ENCODE assay signal across 19 cellular contexts in the genomic region with DNA sequence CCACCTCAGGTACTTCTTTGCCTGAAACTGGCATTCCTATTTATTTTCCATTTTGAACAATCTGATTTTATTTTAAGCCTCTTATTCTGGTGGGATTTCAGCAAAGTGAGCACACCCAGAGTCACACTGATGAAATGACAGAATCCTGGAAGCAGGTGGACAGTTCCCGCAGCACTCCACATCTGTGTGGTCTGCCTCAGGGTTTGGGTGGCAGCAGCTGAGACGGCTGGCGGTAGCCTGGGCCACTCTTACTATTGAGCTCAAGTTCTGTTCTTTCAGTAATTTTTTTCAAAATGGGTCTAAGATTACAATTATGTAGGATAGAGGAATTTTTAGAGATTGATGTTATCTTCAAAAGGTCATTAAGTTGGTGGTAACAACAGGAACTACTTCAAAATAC. TPM values are rescaled to one million over a fixed set of nuclear protein-coding genes. Genes with fewer than 3 reads are reported as not detected.
A peak's percentile ranks its signal among the peaks of the same experiment; 100 is the strongest.
DNase-seq lines count a peak whose midpoint lies in the region; ATAC-seq lines count a peak whose summit lies in the region.
"Had no signal": no experiment of that assay in that cellular context is flagged by ENCODE, and none has a peak within 500 bp of the region (broad histone marks: within the 10 kb centered on the region; RNA-seq: fewer than 3 reads in every experiment).

No MANE protein-coding gene starts in this region.

- POLR2A ChIA-PET in activated CD4-positive, alpha-beta T cell treated with anti-CD3 and anti-CD28 coated beads, Interleukin-2, amount 10 ng/mL, durations not matched to agents 7 days and 5 days (lab: Charles Lee) = interaction anchor here (0.6 kb wide), 1 partner anchor 47 kb away, joined by 6 read pairs; no protein-coding TSS in a partner anchor

- CTCF ChIA-PET in activated CD4-positive, alpha-beta T cell treated with anti-CD3 and anti-CD28 coated beads, Interleukin-2, amount 10 ng/mL, durations not matched to agents 7 days and 5 days (lab: Charles Lee) = no interaction called here

- peak overlapping the region; percentile 41 for H3K27ac Mint-ChIP-seq in activated CD4-positive, alpha-beta T cell treated with anti-CD3 and anti-CD28 coated beads, Interleukin-2, amount 10 ng/mL, durations not matched to agents 7 days and 5 days
- H3K27ac Mint-ChIP-seq: B cell had no signal

- ATAC-seq in left ventricle myocardium superior (no peak), HG03135 (IDR thresholded peaks at IDR 0.05; ENCODE audit: unreplicated experiment) (no peak)

- H3K4me1 Mint-ChIP-seq in activated CD4-positive, alpha-beta T cell treated with anti-CD3 and anti-CD28 coated beads, Interleukin-2, amount 10 ng/mL, durations not matched to agents 7 days and 5 days = peaks cover 9% of the 10 kb centered on the region
- H3K4me1 Mint-ChIP-seq: B cell had no signal

- no peak overlapping the region for H3K4me3 Mint-ChIP-seq in activated CD4-positive, alpha-beta T cell treated with anti-CD3 and anti-CD28 coated beads, Interleukin-2, amount 10 ng/mL, durations not matched to agents 7 days and 5 days
- H3K4me3 Mint-ChIP-seq: B cell, IgD-negative memory B cell had no signal

- no peaks in the 10 kb centered on the region for H3K9me3 Mint-ChIP-seq in activated CD4-positive, alpha-beta T cell treated with anti-CD3 and anti-CD28 coated beads, Interleukin-2, amount 10 ng/mL, durations not matched to agents 7 days and 5 days
- H3K9me3 Mint-ChIP-seq: IgD-negative memory B cell had no signal

- H3K27me3 Mint-ChIP-seq in activated CD4-positive, alpha-beta T cell treated with anti-CD3 and anti-CD28 coated beads, Interleukin-2, amount 10 ng/mL, durations not matched to agents 7 days and 5 days = no peaks in the 10 kb centered on the region
- H3K27me3 Mint-ChIP-seq: B cell, IgD-negative memory B cell had no signal

- intact Hi-C loops in cardiac septum (cut with DNase I) = no loop called here
- intact Hi-C loops in left ventricle myocardium superior (cut with micrococcal nuclease) = no loop called here

- peaks cover 88% of the 10 kb centered on the region for H3K36me3 Mint-ChIP-seq in activated CD4-positive, alpha-beta T cell treated with anti-CD3 and anti-CD28 coated beads, Interleukin-2, amount 10 ng/mL, durations not matched to agents 7 days and 5 days (ENCODE audit: low read depth)

- no peak for DNase-seq in activated CD4-positive, alpha-beta T cell treated with anti-CD3 and anti-CD28 coated beads, Interleukin-2, amount 10 ng/mL, durations not matched to agents 7 days and 5 days
- no peak for DNase-seq in activated CD4-positive, alpha-beta T cell treated with anti-CD3 and anti-CD28 coated beads, Interleukin-2, amount 50 U/mL, for 48 hours
- DNase-seq in cardiac septum (ENCODE audit: low spot score) (peak; percentile 17), left ventricle myocardium superior (no peak), myocyte (ENCODE audit: low read depth) (peak; percentile 40), DMS114 treated with DMSO at 0.1 percent for 48 hours (lab: John Stamatoyannopoulos, UW; ENCODE audit: unreplicated experiment) (no peak)
- DNase-seq: DMS 273 treated with DMSO at 0.1 percent for 48 hours, GDM1, GM23248, HCEC 1CT, Karpas-422, NCI-H1105, NCI-H2081, NCI-H510A, NCI-H748 treated with DMSO at 0.1 percent for 48 hours, Right ventricle myocardium superior had no signal

RNA-seq across cellular contexts. Expression of gene ENDOV, which starts 32.5 kb away (rescaled TPM):
- total RNA-seq in activated CD4-positive, alpha-beta T cell treated with anti-CD3 and anti-CD28 coated beads, Interleukin-2, amount 10 ng/mL, durations not matched to agents 7 days and 5 days = 10 to 100 TPM; 16.6 to 17.1 TPM
- 12.8 TPM for total RNA-seq in cardiac septum
- total RNA-seq in left ventricle myocardium superior = 9.1 TPM
- 10.4 and 11.6 TPM in 2 replicates for total RNA-seq in myocyte
- polyA plus RNA-seq in myocyte (2012) = 26.3 TPM

Comparison
In these comparisons a context has a peak if more than half of its experiments do, and no peak if none do; other contexts are left out.
1. DNase-seq: peak in cardiac septum (single experiment) and myocyte (single experiment); none in activated CD4-positive, alpha-beta T cell treated with anti-CD3 and anti-CD28 coated beads, Interleukin-2, amount 10 ng/mL, durations not matched to agents 7 days and 5 days (single experiment), activated CD4-positive, alpha-beta T cell treated with anti-CD3 and anti-CD28 coated beads, Interleukin-2, amount 50 U/mL, for 48 hours (0 of 2), left ventricle myocardium superior (single experiment) and DMS114 treated with DMSO at 0.1 percent for 48 hours (single experiment).